31 cellular contexts compared by ENCODE assay signal in the genomic region with DNA sequence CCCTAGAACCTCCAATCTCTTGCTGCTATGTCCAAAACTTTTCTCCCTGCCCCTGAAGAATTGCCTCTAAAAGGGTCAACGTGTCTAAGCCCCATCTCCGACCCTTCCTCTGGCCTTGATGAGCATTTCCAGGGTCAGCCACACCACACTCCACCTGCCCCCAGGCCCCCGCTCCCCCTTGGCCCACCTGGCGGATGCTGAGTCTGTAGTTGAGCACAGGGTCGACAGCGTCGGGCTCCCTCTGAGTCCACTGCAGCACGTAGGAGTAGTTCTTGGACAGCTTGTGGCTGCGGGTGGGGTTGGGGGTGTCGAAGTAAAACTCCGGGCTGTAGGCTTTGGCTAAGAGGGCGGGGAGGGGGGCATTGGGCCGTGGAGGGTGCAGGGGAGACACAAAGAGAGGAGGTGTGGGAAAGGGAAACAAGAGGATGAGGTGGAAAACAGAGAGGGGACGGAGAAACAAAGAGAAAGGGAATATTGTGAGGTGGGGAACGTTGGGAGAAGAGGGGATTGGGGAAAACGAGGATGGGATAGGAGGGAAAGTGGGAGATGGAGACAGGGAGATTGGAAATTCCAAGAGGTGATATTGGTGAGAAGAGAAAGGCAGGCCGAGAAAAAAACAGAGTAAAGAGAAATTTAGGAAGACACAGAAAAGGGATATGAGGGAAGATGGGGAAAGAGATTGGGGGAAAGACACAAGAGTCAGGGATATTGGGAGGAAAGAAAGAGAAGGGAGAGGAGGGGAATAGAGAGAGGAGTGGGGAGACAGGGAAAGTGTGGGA.
"Had no signal": no experiment of that assay in that cellular context is flagged by ENCODE, and none has a peak within 500 bp of the region (broad histone marks: within the 10 kb centered on the region; RNA-seq: fewer than 3 reads in every experiment).

No MANE protein-coding gene starts in this region.

- DNase-seq: activated CD4-positive, CD25-positive, alpha-beta regulatory T cell treated with anti-CD3 and anti-CD28 coated beads, Interleukin-2, amount 50 U/mL, for 72 hours; activated CD8-positive, alpha-beta memory T cell treated with anti-CD3 and anti-CD28 coated beads, Interleukin-2, amount 50 U/mL, for 4 hours; activated naive CD4-positive, alpha-beta T cell; activated naive CD8-positive, alpha-beta T cell treated with anti-CD3 and anti-CD28 coated beads for 36 hours; activated T-cell treated with anti-CD3 and anti-CD28 coated beads, Interleukin-2, amount 50 U/mL, for 1 hour; amniotic stem cell; brain microvascular endothelial cell; dorsolateral prefrontal cortex; effector memory CD4-positive, alpha-beta T cell; head of caudate nucleus; hypothalamus; immature natural killer cell; kidney; left colon; mammary epithelial cell; natural killer cell; right lobe of liver; stimulated activated CD4-positive, alpha-beta T cell treated with anti-CD3 and anti-CD28 coated beads, Interleukin-12 subunit alpha, Interleukin-12 subunit beta, amount 100 ng/mL, for 4 hours; stimulated activated CD4-positive, alpha-beta T cell treated with anti-CD3 and anti-CD28 coated beads, Interleukin-4, amount 100 ng/mL, for 24 hours; stimulated activated naive CD8-positive, alpha-beta T cell treated with anti-CD3 and anti-CD28 coated beads, Interleukin-15, amount 100 ng/mL, for 72 hours; substantia nigra; T-helper 17 cell; T1000; uterus had no signal

- H3K27me3 ChIP-seq: uterus had no signal

- H3K36me3 Mint-ChIP-seq: stimulated activated effector memory CD8-positive, alpha-beta T cell treated with anti-CD3 and anti-CD28 coated beads, Interleukin-12 subunit alpha, Interleukin-12 subunit beta, amount 100 ng/mL, for 72 hours had no signal

- H3K4me3 Mint-ChIP-seq: activated naive CD8-positive, alpha-beta T cell treated with anti-CD3 and anti-CD28 coated beads for 36 hours; natural killer cell; type B pancreatic cell had no signal

- H3K9me3 Mint-ChIP-seq: activated T-helper 17 cell treated with anti-CD3 and anti-CD28 coated beads, Interleukin-2, amount 50 U/mL, for 72 hours; natural killer cell; stimulated activated effector memory CD8-positive, alpha-beta T cell treated with anti-CD3 and anti-CD28 coated beads, Interleukin-12 subunit alpha, Interleukin-12 subunit beta, amount 100 ng/mL, for 72 hours; type B pancreatic cell had no signal

- H3K36me3 ChIP-seq: brain microvascular endothelial cell, right lobe of liver, uterus had no signal

- H3K27ac ChIP-seq: brain microvascular endothelial cell, coronary artery, dorsolateral prefrontal cortex, gastroesophageal sphincter, right lobe of liver, skin epidermis, uterus had no signal

- H3K27ac Mint-ChIP-seq: activated naive CD8-positive, alpha-beta T cell treated with anti-CD3 and anti-CD28 coated beads for 36 hours; activated T-helper 17 cell treated with anti-CD3 and anti-CD28 coated beads, Interleukin-2, amount 50 U/mL, for 72 hours; stimulated activated effector memory CD8-positive, alpha-beta T cell treated with anti-CD3 and anti-CD28 coated beads, Interleukin-12 subunit alpha, Interleukin-12 subunit beta, amount 100 ng/mL, for 72 hours; T-helper 17 cell; type B pancreatic cell had no signal

- H3K4me3 ChIP-seq: coronary artery, dorsolateral prefrontal cortex, gastroesophageal sphincter, right lobe of liver, skin epidermis, uterus had no signal

- ATAC-seq: activated T-helper 17 cell treated with anti-CD3 and anti-CD28 coated beads, Interleukin-2, amount 50 U/mL, for 72 hours; gastroesophageal sphincter; left colon; natural killer cell; SK-N-SH treated with all-trans-retinoic acid at 6 μM for 48 hours; stimulated activated effector memory CD8-positive, alpha-beta T cell treated with anti-CD3 and anti-CD28 coated beads, Interleukin-12 subunit alpha, Interleukin-12 subunit beta, amount 100 ng/mL, for 72 hours; stimulated activated naive CD8-positive, alpha-beta T cell treated with anti-CD3 and anti-CD28 coated beads, Interleukin-15, amount 100 ng/mL, for 72 hours; T-helper 17 cell had no signal

- H3K9me3 ChIP-seq: gastroesophageal sphincter, right lobe of liver, uterus had no signal
